In the genomic region with DNA sequence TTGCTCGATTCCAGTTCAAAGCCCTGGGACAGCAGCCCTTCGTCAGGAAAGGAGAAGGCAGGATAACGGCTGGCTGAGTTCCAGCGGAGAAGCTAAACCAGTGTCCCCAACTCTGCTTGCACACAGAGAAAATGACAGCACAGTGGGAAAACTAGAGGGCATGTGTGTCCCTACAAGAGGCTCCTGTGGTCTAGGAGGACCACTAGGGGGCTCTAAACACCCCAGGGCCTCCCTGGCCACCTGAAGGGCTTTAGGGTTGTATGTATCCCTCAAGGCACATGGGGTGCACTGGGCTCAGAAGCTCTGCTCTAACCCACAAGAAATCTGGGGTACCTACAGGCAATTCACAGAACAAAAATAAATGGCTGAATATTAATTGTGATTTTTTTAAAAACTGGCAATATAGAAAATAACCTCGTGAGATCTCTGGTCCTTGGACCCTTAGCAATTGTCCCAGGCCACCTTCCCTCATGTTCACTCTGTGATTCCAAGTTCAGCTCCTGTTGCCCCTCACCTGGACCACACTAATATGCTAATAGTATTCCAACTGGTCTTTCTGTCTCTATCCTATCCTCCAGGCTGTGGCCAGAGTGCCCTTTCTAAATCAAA, we compare ENCODE assay signal across 8 cellular contexts. TPM values are rescaled to one million over a fixed set of nuclear protein-coding genes. Genes with fewer than 3 reads are reported as not detected.
A peak's percentile ranks its signal among the peaks of the same experiment; 100 is the strongest.
DNase-seq lines count a peak whose midpoint lies in the region; ATAC-seq, FAIRE-seq and TF ChIP-seq lines count a peak whose summit lies in the region.

No MANE protein-coding gene starts in this region.

- no peak for FAIRE-seq in bronchial epithelial cell (lab: Jason Lieb, UNC)

- TF ChIP-seq CTCF in bronchial epithelial cell (IDR thresholded peaks at IDR 0.05; ENCODE audit: insufficient read depth, low read length, severe bottlenecking) (peak; percentile 72), liver (IDR thresholded peaks at IDR 0.05; ENCODE audit: low read depth, low read length, missing input control) (peak; percentile 42)

- H3K36me3 ChIP-seq in bronchial epithelial cell (ENCODE audit: control insufficient read depth, insufficient read depth, low read length) (peaks cover 24% of the 10 kb centered on the region), liver (ENCODE audit: control insufficient read depth in 4 of 4, insufficient read depth in 3 of 4, low read depth in 1 of 4, low read length in 3 of 4) (peaks cover 32 to 86% (median 81%) of the 10 kb centered on the region in 4 donors)

- H3K27me3 ChIP-seq in bronchial epithelial cell (ENCODE audit: control insufficient read depth, insufficient read depth, low read length) (no peaks in the 10 kb centered on the region), liver (ENCODE audit: control insufficient read depth in 4 of 4, insufficient read depth in 4 of 4, low read length in 3 of 4) (no peaks in the 10 kb centered on the region)

- ATAC-seq in GM19351 (IDR thresholded peaks at IDR 0.05; ENCODE audit: unreplicated experiment) (peak; percentile 62), HG03439 (IDR thresholded peaks at IDR 0.05; ENCODE audit: unreplicated experiment) (no peak)

- H3K4me1 ChIP-seq in liver (ENCODE audit: control insufficient read depth in 4 of 4, insufficient read depth in 4 of 4, low read length in 3 of 4) = no peaks in the 10 kb centered on the region

- H3K9ac ChIP-seq in liver (ENCODE audit: low read depth in 1 of 2, low read length in 2 of 2) = no peak overlapping the region

- no peak overlapping the region for H3K27ac ChIP-seq in liver (ENCODE audit: low read depth in 1 of 2, low read length in 2 of 2)

- H3K4me3 ChIP-seq in bronchial epithelial cell (ENCODE audit: low read depth, low read length) (no peak overlapping the region), liver (ENCODE audit: low read depth in 1 of 3, low read length in 3 of 3) (no peak overlapping the region)

- no peaks in the 10 kb centered on the region for H3K9me3 ChIP-seq in liver (ENCODE audit: control insufficient read depth in 4 of 4, low read length in 3 of 4)

- DNase-seq in COR-L47 (lab: John Stamatoyannopoulos, UW) (peak; percentile 3), OCI-M1 (lab: John Stamatoyannopoulos, UW) (peak; percentile 59), bronchial epithelial cell (ENCODE audit: low read depth) (peak; percentile 33), cortex of kidney (lab: John Stamatoyannopoulos, UW) (no peak), GOT3 (lab: John Stamatoyannopoulos, UW) (no peak)

- 87% methylated on average over 5 of the region's 5 CpGs for WGBS in liver

- TF ChIP-seq RAD21 in liver (IDR thresholded peaks at IDR 0.05) = peak; percentile 56 to 67

TF ChIP-seq in liver, 16 proteins besides CTCF, POLR2A, EP300 and RAD21:
- TF ChIP-seq FOXA1 (IDR thresholded peaks at IDR 0.05) (no peak), HNF4A (conservative IDR thresholded peaks at IDR 0.05) (no peak), SP1 (IDR thresholded peaks at IDR 0.05) (no peak), NR2F2 (IDR thresholded peaks at IDR 0.05) (no peak), RXRA (IDR thresholded peaks at IDR 0.05) (no peak)
- TF ChIP-seq, protein P1, sequence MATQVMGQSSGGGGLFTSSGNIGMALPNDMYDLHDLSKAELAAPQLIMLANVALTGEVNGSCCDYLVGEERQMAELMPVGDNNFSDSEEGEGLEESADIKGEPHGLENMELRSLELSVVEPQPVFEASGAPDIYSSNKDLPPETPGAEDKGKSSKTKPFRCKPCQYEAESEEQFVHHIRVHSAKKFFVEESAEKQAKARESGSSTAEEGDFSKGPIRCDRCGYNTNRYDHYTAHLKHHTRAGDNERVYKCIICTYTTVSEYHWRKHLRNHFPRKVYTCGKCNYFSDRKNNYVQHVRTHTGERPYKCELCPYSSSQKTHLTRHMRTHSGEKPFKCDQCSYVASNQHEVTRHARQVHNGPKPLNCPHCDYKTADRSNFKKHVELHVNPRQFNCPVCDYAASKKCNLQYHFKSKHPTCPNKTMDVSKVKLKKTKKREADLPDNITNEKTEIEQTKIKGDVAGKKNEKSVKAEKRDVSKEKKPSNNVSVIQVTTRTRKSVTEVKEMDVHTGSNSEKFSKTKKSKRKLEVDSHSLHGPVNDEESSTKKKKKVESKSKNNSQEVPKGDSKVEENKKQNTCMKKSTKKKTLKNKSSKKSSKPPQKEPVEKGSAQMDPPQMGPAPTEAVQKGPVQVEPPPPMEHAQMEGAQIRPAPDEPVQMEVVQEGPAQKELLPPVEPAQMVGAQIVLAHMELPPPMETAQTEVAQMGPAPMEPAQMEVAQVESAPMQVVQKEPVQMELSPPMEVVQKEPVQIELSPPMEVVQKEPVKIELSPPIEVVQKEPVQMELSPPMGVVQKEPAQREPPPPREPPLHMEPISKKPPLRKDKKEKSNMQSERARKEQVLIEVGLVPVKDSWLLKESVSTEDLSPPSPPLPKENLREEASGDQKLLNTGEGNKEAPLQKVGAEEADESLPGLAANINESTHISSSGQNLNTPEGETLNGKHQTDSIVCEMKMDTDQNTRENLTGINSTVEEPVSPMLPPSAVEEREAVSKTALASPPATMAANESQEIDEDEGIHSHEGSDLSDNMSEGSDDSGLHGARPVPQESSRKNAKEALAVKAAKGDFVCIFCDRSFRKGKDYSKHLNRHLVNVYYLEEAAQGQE (IDR thresholded peaks at IDR 0.05) = no peak
- TF ChIP-seq, protein P2, sequence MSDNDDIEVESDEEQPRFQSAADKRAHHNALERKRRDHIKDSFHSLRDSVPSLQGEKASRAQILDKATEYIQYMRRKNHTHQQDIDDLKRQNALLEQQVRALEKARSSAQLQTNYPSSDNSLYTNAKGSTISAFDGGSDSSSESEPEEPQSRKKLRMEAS (IDR thresholded peaks at IDR 0.05) = no peak
- TF ChIP-seq, protein P3, sequence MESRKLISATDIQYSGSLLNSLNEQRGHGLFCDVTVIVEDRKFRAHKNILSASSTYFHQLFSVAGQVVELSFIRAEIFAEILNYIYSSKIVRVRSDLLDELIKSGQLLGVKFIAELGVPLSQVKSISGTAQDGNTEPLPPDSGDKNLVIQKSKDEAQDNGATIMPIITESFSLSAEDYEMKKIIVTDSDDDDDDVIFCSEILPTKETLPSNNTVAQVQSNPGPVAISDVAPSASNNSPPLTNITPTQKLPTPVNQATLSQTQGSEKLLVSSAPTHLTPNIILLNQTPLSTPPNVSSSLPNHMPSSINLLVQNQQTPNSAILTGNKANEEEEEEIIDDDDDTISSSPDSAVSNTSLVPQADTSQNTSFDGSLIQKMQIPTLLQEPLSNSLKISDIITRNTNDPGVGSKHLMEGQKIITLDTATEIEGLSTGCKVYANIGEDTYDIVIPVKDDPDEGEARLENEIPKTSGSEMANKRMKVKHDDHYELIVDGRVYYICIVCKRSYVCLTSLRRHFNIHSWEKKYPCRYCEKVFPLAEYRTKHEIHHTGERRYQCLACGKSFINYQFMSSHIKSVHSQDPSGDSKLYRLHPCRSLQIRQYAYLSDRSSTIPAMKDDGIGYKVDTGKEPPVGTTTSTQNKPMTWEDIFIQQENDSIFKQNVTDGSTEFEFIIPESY (IDR thresholded peaks at IDR 0.05) = no peak

RNA-seq across cellular contexts. Expression of a gene that starts 17.5 kb away (rescaled TPM):
- 29.0 and 50.2 TPM in 2 replicates for total RNA-seq in bronchial epithelial cell
- total RNA-seq in liver = 10 to 100 TPM; 50.4 to 78.7 TPM
- 10 to 100 TPM; 26.2 to 40.9 TPM for polyA plus RNA-seq in liver

Comparison
In these comparisons a context has a peak if more than half of its experiments do, and no peak if none do; other contexts are left out.
1. DNase-seq: peak in COR-L47 (single experiment), OCI-M1 (single experiment) and bronchial epithelial cell (single experiment); none in cortex of kidney (single experiment) and GOT3 (single experiment).